Comparison of ENCODE assay signal across 9 cellular contexts in genomic region chr2:173417341-173417740, GRCh38.
"Had no signal": no experiment of that assay in that cellular context is flagged by ENCODE, and none has a peak within 500 bp of the region (broad histone marks: within the 10 kb centered on the region; RNA-seq: fewer than 3 reads in every experiment).

No MANE protein-coding gene starts in this region.

- H3K9me3 ChIP-seq: HAP-1 had no signal

- H3K4me3 Mint-ChIP-seq: HFFc6, IgD-negative memory B cell had no signal

- H2AFZ ChIP-seq: GM23248 had no signal

- H3K9ac ChIP-seq: GM23248 had no signal

- H3K4me1 ChIP-seq: HAP-1 had no signal

- ATAC-seq: HCT116 had no signal

- H3K36me3 ChIP-seq: HAP-1 had no signal

- DNase-seq: GM23248, GOT3, H7, HFFc6, KG1 had no signal

- H3K27ac Mint-ChIP-seq: HFFc6, IgD-negative memory B cell had no signal

- H3K4me1 Mint-ChIP-seq: IgD-negative memory B cell had no signal

- H3K4me3 ChIP-seq: GM23248, HAP-1 had no signal

- H3K9me3 Mint-ChIP-seq: HFFc6 had no signal

- H3K27ac ChIP-seq: GM23248, HL-60 had no signal
